Comparison of ENCODE assay signal across 30 cellular contexts in genomic region chr1:57615956-57616355, GRCh38.
"Had no signal": no experiment of that assay in that cellular context is flagged by ENCODE, and none has a peak within 500 bp of the region (broad histone marks: within the 10 kb centered on the region; RNA-seq: fewer than 3 reads in every experiment).

No MANE protein-coding gene starts in this region.

- H3K9me3 ChIP-seq: adrenal gland, body of pancreas, heart right ventricle, thoracic aorta had no signal

- FAIRE-seq: endometrium, urothelium cell line had no signal

- H3K36me3 ChIP-seq: adrenal gland, heart right ventricle, thoracic aorta had no signal

- H3K36me3 Mint-ChIP-seq: activated naive CD8-positive, alpha-beta T cell treated with anti-CD3 and anti-CD28 coated beads for 36 hours had no signal

- H3K4me1 ChIP-seq: adrenal gland, body of pancreas had no signal

- H3K4me3 Mint-ChIP-seq: activated naive CD4-positive, alpha-beta T cell treated with anti-CD3 and anti-CD28 coated beads for 36 hours; activated naive CD8-positive, alpha-beta T cell treated with anti-CD3 and anti-CD28 coated beads for 36 hours; activated T-helper 1 cell treated with anti-CD3 and anti-CD28 coated beads, Interleukin-12 subunit alpha, Interleukin-12 subunit beta, Interleukin-2, Interleukin-4 antibody, amounts not matched to agents 30 ng/mL and 10 ng/mL and 1 ng/mL, durations not matched to agents 14 hours and 24 hours and 36 hours; dendritic cell treated with granulocyte-macrophage colony-stimulating factor and Interleukin-4, amounts not matched to agents 40 ng/mL and 50 ng/mL, for 4 days; nephron; T-helper 2 cell treated with Interferon-gamma antibody and Interleukin-4, amounts not matched to agents 5 μg/mL and 100 μg/mL, for 36 hours had no signal

- H3K27me3 ChIP-seq: adrenal gland, body of pancreas, heart right ventricle had no signal

- H3K27ac ChIP-seq: adrenal gland, body of pancreas, heart right ventricle, thoracic aorta, VCaP had no signal

- H3K9me3 Mint-ChIP-seq: activated naive CD4-positive, alpha-beta T cell treated with anti-CD3 and anti-CD28 coated beads for 36 hours; activated naive CD8-positive, alpha-beta T cell treated with anti-CD3 and anti-CD28 coated beads for 36 hours; activated T-helper 1 cell treated with anti-CD3 and anti-CD28 coated beads, Interleukin-12 subunit alpha, Interleukin-12 subunit beta, Interleukin-2, Interleukin-4 antibody, amounts not matched to agents 30 ng/mL and 10 ng/mL and 1 ng/mL, durations not matched to agents 14 hours and 24 hours and 36 hours; dendritic cell treated with granulocyte-macrophage colony-stimulating factor and Interleukin-4, amounts not matched to agents 40 ng/mL and 50 ng/mL, for 4 days; nephron; T-helper 2 cell treated with Interferon-gamma antibody and Interleukin-4, amounts not matched to agents 5 μg/mL and 100 μg/mL, for 36 hours had no signal

- DNase-seq: activated CD4-positive, alpha-beta T cell treated with anti-CD3 and anti-CD28 coated beads for 48 hours; activated CD4-positive, alpha-beta T cell treated with anti-CD3 and anti-CD28 coated beads, Interleukin-2, amount 50 U/mL, for 48 hours; activated CD8-positive, alpha-beta memory T cell treated with anti-CD3 and anti-CD28 coated beads, Interleukin-2, amount 50 U/mL, for 4 hours; activated effector memory CD4-positive, alpha-beta T cell treated with anti-CD3 and anti-CD28 coated beads, Interleukin-2, amount 50 U/mL, for 16 hours; activated naive CD4-positive, alpha-beta T cell treated with anti-CD3 and anti-CD28 coated beads for 36 hours; activated naive CD8-positive, alpha-beta T cell treated with anti-CD3 and anti-CD28 coated beads for 36 hours; activated T-cell treated with anti-CD3 and anti-CD28 coated beads, Interleukin-2, amount 50 U/mL, for 1 hour; adrenal gland; aorta; body of pancreas; central memory CD4-positive, alpha-beta T cell; effector CD8-positive, alpha-beta T cell; foreskin melanocyte; heart right ventricle; left ventricle myocardium superior; posterior cingulate gyrus; right cardiac atrium; stimulated activated CD4-positive, alpha-beta T cell treated with anti-CD3 and anti-CD28 coated beads, Interleukin-15, amount 100 ng/mL, for 24 hours; stimulated activated CD4-positive, alpha-beta T cell treated with anti-CD3 and anti-CD28 coated beads, Interleukin-2, amount 100 ng/mL, for 24 hours; stimulated activated naive CD4-positive, alpha-beta T cell; T-helper 1 cell; trophoblast cell had no signal

- H3K4me3 ChIP-seq: adrenal gland, body of pancreas, heart right ventricle, thoracic aorta had no signal

- ATAC-seq: body of pancreas had no signal

- H3K27ac Mint-ChIP-seq: activated naive CD4-positive, alpha-beta T cell treated with anti-CD3 and anti-CD28 coated beads for 36 hours; activated naive CD8-positive, alpha-beta T cell treated with anti-CD3 and anti-CD28 coated beads for 36 hours; activated T-helper 1 cell treated with anti-CD3 and anti-CD28 coated beads, Interleukin-12 subunit alpha, Interleukin-12 subunit beta, Interleukin-2, Interleukin-4 antibody, amounts not matched to agents 30 ng/mL and 10 ng/mL and 1 ng/mL, durations not matched to agents 14 hours and 24 hours and 36 hours; dendritic cell treated with granulocyte-macrophage colony-stimulating factor and Interleukin-4, amounts not matched to agents 40 ng/mL and 50 ng/mL, for 4 days; T-helper 2 cell treated with Interferon-gamma antibody and Interleukin-4, amounts not matched to agents 5 μg/mL and 100 μg/mL, for 36 hours had no signal
